In the genomic region with DNA sequence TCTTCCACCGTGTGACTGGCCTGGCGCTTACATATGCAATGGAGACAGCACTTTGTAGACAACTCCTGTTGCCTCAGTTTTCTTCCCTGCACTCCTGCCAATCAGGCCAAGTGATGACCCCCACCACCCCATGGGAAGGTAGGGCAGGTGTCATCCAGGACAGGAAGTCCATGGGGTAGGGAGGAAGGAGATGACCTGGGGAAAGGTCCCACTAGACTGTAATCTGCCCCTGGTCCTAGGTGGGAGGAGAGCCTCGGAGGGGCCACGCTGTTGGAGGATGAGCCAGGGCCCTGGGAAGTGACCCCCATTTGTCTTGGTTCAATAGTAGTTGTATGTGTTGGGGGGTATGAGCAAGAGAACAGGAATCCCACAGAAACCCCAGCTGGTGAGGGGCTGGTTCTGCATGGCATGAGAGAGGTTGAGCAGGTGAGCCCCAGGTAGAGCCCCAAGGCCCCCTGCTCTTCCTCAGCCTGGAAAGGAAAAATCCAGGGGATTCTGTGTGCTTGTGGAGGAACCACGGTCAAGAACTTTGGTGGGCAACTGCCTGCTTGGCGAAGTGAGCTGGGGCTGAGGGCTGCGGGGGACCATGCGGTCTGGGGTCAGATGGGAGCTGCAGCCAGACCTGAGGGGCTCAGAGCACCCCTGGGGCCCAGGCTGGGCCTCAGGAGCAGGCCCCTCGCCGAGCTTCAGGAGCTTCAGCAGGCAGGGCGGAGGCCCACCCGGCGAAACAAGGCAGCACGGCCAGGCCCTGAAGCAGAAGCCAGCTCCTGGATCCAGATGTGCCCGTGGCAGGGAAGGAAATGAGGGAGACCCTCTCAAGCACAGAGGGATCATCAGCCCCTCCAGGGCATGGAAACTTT, we compare ENCODE assay signal across 15 cellular contexts. TPM values are rescaled to one million over a fixed set of nuclear protein-coding genes. Genes with fewer than 3 reads are reported as not detected.
A peak's percentile ranks its signal among the peaks of the same experiment; 100 is the strongest.
DNase-seq lines count a peak whose midpoint lies in the region; ATAC-seq and TF ChIP-seq lines count a peak whose summit lies in the region.
"Had no signal": no experiment of that assay in that cellular context is flagged by ENCODE, and none has a peak within 500 bp of the region (broad histone marks: within the 10 kb centered on the region; RNA-seq: fewer than 3 reads in every experiment).

No MANE protein-coding gene starts in this region.

- H3K27ac Mint-ChIP-seq in dendritic cell treated with granulocyte-macrophage colony-stimulating factor and Interleukin-4, amounts not matched to agents 40 ng/mL and 50 ng/mL, for 4 days: peak overlapping the region; percentile 16
- H3K27ac Mint-ChIP-seq in T-helper 17 cell: no peak overlapping the region

- H3K36me3 Mint-ChIP-seq in dendritic cell treated with granulocyte-macrophage colony-stimulating factor and Interleukin-4, amounts not matched to agents 40 ng/mL and 50 ng/mL, for 4 days (ENCODE audit: low read depth): no peaks in the 10 kb centered on the region
- H3K36me3 Mint-ChIP-seq in T-helper 17 cell (ENCODE audit: low read depth): no peaks in the 10 kb centered on the region
- H3K36me3 Mint-ChIP-seq: CD14-positive monocyte had no signal

- peak overlapping the region; percentile 80 for H2BK5ac ChIP-seq in neuronal stem cell (ENCODE audit: low read length)

- peak overlapping the region; percentile 86 for H2AK5ac ChIP-seq in neuronal stem cell (ENCODE audit: low read depth, low read length)

- H2BK15ac ChIP-seq in neuronal stem cell (ENCODE audit: low read length): peak overlapping the region; percentile 68

- no peak for TF ChIP-seq CTCF in upper lobe of right lung (IDR thresholded peaks at IDR 0.05)

- H3K4me3 ChIP-seq in neuronal stem cell (ENCODE audit: low read length in 2 of 2) (no peak overlapping the region), upper lobe of right lung (no peak overlapping the region)
- H3K4me3 ChIP-seq: HAP-1, PC-9 had no signal

- no CpG with 5 or more reads among the region's 15 CpGs for WGBS in neuronal stem cell (ENCODE audit: extremely low coverage in 2 of 2, insufficient read length in 2 of 2, insufficient replicate concordance in 1 of 2), 2 donors

- peak overlapping the region; percentile 45 for H3K18ac ChIP-seq in neuronal stem cell (ENCODE audit: low read length)

- peak overlapping the region; percentile 65 for H3K9ac ChIP-seq in neuronal stem cell (ENCODE audit: low read depth, low read length, poor library complexity)
- H3K9ac ChIP-seq: KMS-11 had no signal

- no peak overlapping the region for H3K14ac ChIP-seq in neuronal stem cell (ENCODE audit: low read length)

- H3K36me3 ChIP-seq in neuronal stem cell (replicated peaks in 1 of 2; ENCODE audit: control insufficient read depth in 2 of 2, insufficient read depth in 2 of 2, low read length in 2 of 2) (no peaks in the 10 kb centered on the region), upper lobe of right lung (no peaks in the 10 kb centered on the region)
- H3K36me3 ChIP-seq: HAP-1 had no signal

- H2BK120ac ChIP-seq in neuronal stem cell (ENCODE audit: low read depth, low read length): peak overlapping the region; percentile 43

- intact Hi-C loops in cardiac septum (cut with DNase I): loop anchor here (2.0 to 5.0 kb wide), 3 partner anchors 143 to 287 kb away; a partner anchor contains a TSS
- intact Hi-C loops in left cardiac atrium (cut with DNase I): loop anchor here (2.0 to 10.0 kb wide), 5 partner anchors 91 to 291 kb away; no protein-coding TSS in a partner anchor
- intact Hi-C loops in dendritic cell treated with granulocyte-macrophage colony-stimulating factor and Interleukin-4, amounts not matched to agents 40 ng/mL and 50 ng/mL, for 4 days (cut with micrococcal nuclease): no loop called here
- intact Hi-C loops in upper lobe of right lung (cut with DNase I): no loop called here

- H3K9me3 Mint-ChIP-seq in dendritic cell treated with granulocyte-macrophage colony-stimulating factor and Interleukin-4, amounts not matched to agents 40 ng/mL and 50 ng/mL, for 4 days: no peaks in the 10 kb centered on the region

- no peak overlapping the region for H3K23ac ChIP-seq in neuronal stem cell (ENCODE audit: low read depth, low read length, poor library complexity)

- peak; percentile 54 for DNase-seq in cardiac septum (ENCODE audit: low spot score)
- DNase-seq in left cardiac atrium: no peak
- DNase-seq in neuronal stem cell (ENCODE audit: low spot score): no peak
- peak; percentile 57 for DNase-seq in upper lobe of right lung
- DNase-seq in superior temporal gyrus (ENCODE audit: extremely low spot score): no peak
- DNase-seq in T-helper 17 cell: no peak
- no peak for DNase-seq in medulla oblongata (ENCODE audit: extremely low spot score)
- DNase-seq: Caco-2, DMS79, NCI-H1092 treated with DMSO at 0.1 percent for 48 hours, PC-9 had no signal

- no peak overlapping the region for H4K8ac ChIP-seq in neuronal stem cell (ENCODE audit: low read depth, low read length)

- no peak overlapping the region for H3K4ac ChIP-seq in neuronal stem cell (ENCODE audit: low read length)

- peaks cover 2% of the 10 kb centered on the region for H3K27me3 Mint-ChIP-seq in dendritic cell treated with granulocyte-macrophage colony-stimulating factor and Interleukin-4, amounts not matched to agents 40 ng/mL and 50 ng/mL, for 4 days
- no peaks in the 10 kb centered on the region for H3K27me3 Mint-ChIP-seq in T-helper 17 cell

- H3K27me3 ChIP-seq in neuronal stem cell (ENCODE audit: control insufficient read depth in 3 of 3, insufficient read depth in 3 of 3, low read depth in 1 of 3, low read length in 3 of 3) (peaks cover 0 to 2% (median 0%) of the 10 kb centered on the region in 3 experiments), upper lobe of right lung (no peaks in the 10 kb centered on the region)

- H3K4me3 Mint-ChIP-seq in dendritic cell treated with granulocyte-macrophage colony-stimulating factor and Interleukin-4, amounts not matched to agents 40 ng/mL and 50 ng/mL, for 4 days: no peak overlapping the region
- H3K4me3 Mint-ChIP-seq in T-helper 17 cell: no peak overlapping the region
- H3K4me3 Mint-ChIP-seq: CD14-positive monocyte had no signal

- peaks cover 6% of the 10 kb centered on the region for H3K4me1 Mint-ChIP-seq in dendritic cell treated with granulocyte-macrophage colony-stimulating factor and Interleukin-4, amounts not matched to agents 40 ng/mL and 50 ng/mL, for 4 days (ENCODE audit: low read depth)
- H3K4me1 Mint-ChIP-seq in T-helper 17 cell: no peaks in the 10 kb centered on the region

- H3K79me1 ChIP-seq in neuronal stem cell (ENCODE audit: low read depth, low read length): no peaks in the 10 kb centered on the region

- H3K4me1 ChIP-seq in neuronal stem cell (ENCODE audit: control insufficient read depth in 2 of 2, insufficient read depth in 1 of 2, low read depth in 1 of 2, low read length in 2 of 2): peaks cover 4 to 11% of the 10 kb centered on the region in 2 donors
- H3K4me1 ChIP-seq in upper lobe of right lung: peaks cover 5% of the 10 kb centered on the region
- H3K4me1 ChIP-seq: HAP-1 had no signal

- H2BK12ac ChIP-seq in neuronal stem cell (ENCODE audit: low read length): peak overlapping the region; percentile 60

- H3K9me3 ChIP-seq in neuronal stem cell (replicated peaks in 1 of 2; ENCODE audit: control insufficient read depth in 2 of 2, insufficient read depth in 1 of 2, low read depth in 1 of 2, low read length in 2 of 2) (no peaks in the 10 kb centered on the region), upper lobe of right lung (no peaks in the 10 kb centered on the region), T-helper 17 cell (ENCODE audit: control insufficient read depth, low read length, poor library complexity, severe bottlenecking) (no peaks in the 10 kb centered on the region)
- H3K9me3 ChIP-seq: Caco-2, HAP-1 had no signal

- no peak overlapping the region for H2AFZ ChIP-seq in neuronal stem cell (ENCODE audit: low read length)
- H2AFZ ChIP-seq: PC-9 had no signal

- H3K4me2 ChIP-seq in neuronal stem cell (ENCODE audit: insufficient read depth, low read length, poor library complexity, severe bottlenecking): no peak overlapping the region
- H3K4me2 ChIP-seq: KMS-11, PC-9 had no signal

- H4K91ac ChIP-seq in neuronal stem cell (ENCODE audit: low read depth, low read length, poor library complexity): peak overlapping the region; percentile 73

- ATAC-seq in left cardiac atrium: no peak
- ATAC-seq in upper lobe of right lung: no peak
- no peak for ATAC-seq in T-helper 17 cell

- no peak overlapping the region for H3K27ac ChIP-seq in neuronal stem cell (replicated peaks; ENCODE audit: low read length)
- H3K27ac ChIP-seq in upper lobe of right lung: no peak overlapping the region
- H3K27ac ChIP-seq: KMS-11, PC-9 had no signal

RNA-seq across cellular contexts. Expression of a gene that starts 50.7 kb away (rescaled TPM):
- total RNA-seq in cardiac septum (7.5 TPM), left cardiac atrium (1 to 10 TPM; 5.4 to 8.2 TPM), upper lobe of right lung (1.9 TPM), T-helper 17 cell (10 to 100 TPM in 1 of 2 donors, 1 to 10 TPM in 1; 2.5 to 24.0 TPM)
- polyA plus RNA-seq in neuronal stem cell (2013, experiment 1 of 2): 6.8 TPM
- 7.4 TPM for polyA plus RNA-seq in neuronal stem cell (2013, experiment 2 of 2)

Comparison
In these comparisons a context has a peak if more than half of its experiments do, and no peak if none do; other contexts are left out.
1. DNase-seq: peak in cardiac septum (single experiment) and upper lobe of right lung (single experiment); none in left cardiac atrium (single experiment), neuronal stem cell (single experiment), superior temporal gyrus (single experiment), T-helper 17 cell (0 of 3) and medulla oblongata (single experiment).
2. intact Hi-C loops: an anchor here in cardiac septum (2.0 to 5.0 kb wide) and left cardiac atrium (2.0 to 10.0 kb wide); none called in dendritic cell treated with granulocyte-macrophage colony-stimulating factor and Interleukin-4, amounts not matched to agents 40 ng/mL and 50 ng/mL, for 4 days and upper lobe of right lung.